Comparison of ENCODE assay signal across 20 cellular contexts in the genomic region with DNA sequence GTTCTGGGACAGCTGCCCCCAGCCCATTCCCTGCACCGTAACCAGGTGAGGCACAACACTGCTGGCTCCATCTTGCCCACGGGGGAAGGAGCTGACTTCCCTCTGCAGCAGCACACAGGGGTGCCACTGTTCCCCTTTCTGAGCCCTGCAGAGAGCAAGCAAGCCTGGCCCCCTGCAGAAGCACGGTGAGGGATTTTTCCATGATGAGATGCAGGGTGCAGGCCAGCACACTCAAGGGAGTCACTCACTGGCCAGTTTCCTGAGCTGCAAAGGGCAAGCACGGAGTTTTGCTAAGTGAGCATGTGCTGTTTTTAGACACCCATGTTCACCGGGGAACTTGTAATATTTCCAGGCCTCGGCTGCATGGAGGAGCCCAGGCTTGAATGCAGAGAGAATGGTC.
DNase-seq lines count a peak whose midpoint lies in the region; ATAC-seq and TF ChIP-seq lines count a peak whose summit lies in the region.
"Had no signal": no experiment of that assay in that cellular context is flagged by ENCODE, and none has a peak within 500 bp of the region (broad histone marks: within the 10 kb centered on the region; RNA-seq: fewer than 3 reads in every experiment).

No MANE protein-coding gene starts in this region.

- in situ Hi-C loops in GM13977 (cut with MboI; ENCODE audit: low pct_unique_long_range_greater_than_20kb, low sequenced_read_pairs, unreplicated experiment): no loop called here

- H3K36me3 Mint-ChIP-seq in activated naive CD8-positive, alpha-beta T cell: peaks cover 28% of the 10 kb centered on the region
- H3K36me3 Mint-ChIP-seq in activated naive CD8-positive, alpha-beta T cell treated with anti-CD3 and anti-CD28 coated beads for 36 hours: peaks cover 61% of the 10 kb centered on the region
- peaks cover 32% of the 10 kb centered on the region for H3K36me3 Mint-ChIP-seq in natural killer cell
- H3K36me3 Mint-ChIP-seq in activated CD8-positive, alpha-beta memory T cell treated with anti-CD3 and anti-CD28 coated beads, Interleukin-2, amount 10 ng/mL, durations not matched to agents 7 days and 5 days: peaks cover 82% of the 10 kb centered on the region

- H3K9me3 ChIP-seq in heart left ventricle (no peaks in the 10 kb centered on the region), aorta (ENCODE audit: control insufficient read depth, low read length) (no peaks in the 10 kb centered on the region)

- no peak for DNase-seq in activated naive CD8-positive, alpha-beta T cell treated with anti-CD3 and anti-CD28 coated beads for 36 hours
- DNase-seq in heart left ventricle: peak; percentile 34 to 79 (median 64)
- no peak for DNase-seq in natural killer cell
- no peak for DNase-seq in aorta
- no peak for DNase-seq in activated CD8-positive, alpha-beta memory T cell treated with anti-CD3 and anti-CD28 coated beads, Interleukin-2, amount 10 ng/mL, durations not matched to agents 7 days and 5 days
- no peak for DNase-seq in GM13977 (ENCODE audit: low spot score)
- no peak for DNase-seq in GM19238 (ENCODE audit: insufficient read length, low spot score)
- DNase-seq: 8988T, DMS79, Karpas-422, MM.1S, NCI-H1105, NCI-H1694, NCI-H2081 treated with DMSO at 0.1 percent for 48 hours, NCI-H510A, NCI-H774, SHP77 had no signal

- no peaks in the 10 kb centered on the region for H3K9me3 Mint-ChIP-seq in activated naive CD8-positive, alpha-beta T cell (ENCODE audit: low read depth)
- no peaks in the 10 kb centered on the region for H3K9me3 Mint-ChIP-seq in activated naive CD8-positive, alpha-beta T cell treated with anti-CD3 and anti-CD28 coated beads for 36 hours
- no peaks in the 10 kb centered on the region for H3K9me3 Mint-ChIP-seq in natural killer cell
- H3K9me3 Mint-ChIP-seq in activated CD8-positive, alpha-beta memory T cell treated with anti-CD3 and anti-CD28 coated beads, Interleukin-2, amount 10 ng/mL, durations not matched to agents 7 days and 5 days (ENCODE audit: low read depth): no peaks in the 10 kb centered on the region
- H3K9me3 Mint-ChIP-seq: CD14-positive monocyte had no signal

- WGBS in heart left ventricle, 4 donors: 54 to 64% (median 60%) methylated on average over 4 to 6 of the region's 6 CpGs
- 68 to 75% methylated on average over 6 of the region's 6 CpGs for WGBS in aorta, 2 donors

- TF ChIP-seq CTCF in heart left ventricle (IDR thresholded peaks at IDR 0.05) (no peak), natural killer cell (IDR thresholded peaks at IDR 0.05) (no peak), GM13977 (IDR thresholded peaks at IDR 0.05; ENCODE audit: extremely low read depth, insufficient read depth, missing control alignments) (no peak)

- H3K4me1 ChIP-seq in heart left ventricle (peaks cover 0 to 23% (median 4%) of the 10 kb centered on the region in 12 donors), aorta (ENCODE audit: control insufficient read depth in 1 of 2, insufficient read depth in 2 of 2, low read length in 2 of 2) (no peaks in the 10 kb centered on the region)

- H3K36me3 ChIP-seq in heart left ventricle (peaks cover 0 to 82% (median 28%) of the 10 kb centered on the region in 9 donors), aorta (ENCODE audit: control insufficient read depth in 1 of 2, insufficient read depth in 2 of 2, low read length in 1 of 2) (peaks cover 11 to 12% of the 10 kb centered on the region in 2 donors)

- CTCF ChIA-PET in activated CD8-positive, alpha-beta memory T cell treated with anti-CD3 and anti-CD28 coated beads, Interleukin-2, amount 10 ng/mL, durations not matched to agents 7 days and 5 days (lab: Charles Lee): interaction anchor here (2.4 kb wide), 1 partner anchor 10 kb away, joined by 5 read pairs; no protein-coding TSS in a partner anchor

- H3K4me1 Mint-ChIP-seq in activated naive CD8-positive, alpha-beta T cell (ENCODE audit: low read depth): peaks cover 3% of the 10 kb centered on the region
- no peaks in the 10 kb centered on the region for H3K4me1 Mint-ChIP-seq in activated naive CD8-positive, alpha-beta T cell treated with anti-CD3 and anti-CD28 coated beads for 36 hours
- peaks cover 34 to 41% of the 10 kb centered on the region in 2 donors for H3K4me1 Mint-ChIP-seq in natural killer cell
- peaks cover 4% of the 10 kb centered on the region for H3K4me1 Mint-ChIP-seq in activated CD8-positive, alpha-beta memory T cell treated with anti-CD3 and anti-CD28 coated beads, Interleukin-2, amount 10 ng/mL, durations not matched to agents 7 days and 5 days
- H3K4me1 Mint-ChIP-seq: CD14-positive monocyte had no signal

- no peak for TF ChIP-seq POLR2A in heart left ventricle (IDR thresholded peaks at IDR 0.05)

- no peak overlapping the region for H3K4me3 ChIP-seq in heart left ventricle
- H3K4me3 ChIP-seq in aorta (ENCODE audit: low read length in 2 of 2): no peak overlapping the region

- H3K27me3 Mint-ChIP-seq in activated naive CD8-positive, alpha-beta T cell: no peaks in the 10 kb centered on the region
- H3K27me3 Mint-ChIP-seq in activated naive CD8-positive, alpha-beta T cell treated with anti-CD3 and anti-CD28 coated beads for 36 hours: no peaks in the 10 kb centered on the region
- H3K27me3 Mint-ChIP-seq in natural killer cell (ENCODE audit: low read depth in 2 of 2): no peaks in the 10 kb centered on the region
- H3K27me3 Mint-ChIP-seq in activated CD8-positive, alpha-beta memory T cell treated with anti-CD3 and anti-CD28 coated beads, Interleukin-2, amount 10 ng/mL, durations not matched to agents 7 days and 5 days: no peaks in the 10 kb centered on the region

- peak overlapping the region in 6 of 12 donors; percentile 2 to 62 (median 44) for H3K27ac ChIP-seq in heart left ventricle
- H3K27ac ChIP-seq in aorta (ENCODE audit: low read depth in 1 of 2, low read length in 2 of 2): no peak overlapping the region
- H3K27ac ChIP-seq: HL-60 had no signal

- H3K27me3 ChIP-seq in heart left ventricle: no peaks in the 10 kb centered on the region
- no peaks in the 10 kb centered on the region for H3K27me3 ChIP-seq in aorta (ENCODE audit: control insufficient read depth in 1 of 2, insufficient read depth in 2 of 2, low read length in 1 of 2)

- intact Hi-C loops in heart left ventricle (cut with DNase I): no loop called here
- intact Hi-C loops in natural killer cell (cut with micrococcal nuclease): no loop called here
- intact Hi-C loops in aorta (cut with DNase I): no loop called here

- ATAC-seq in heart left ventricle (peak; percentile 90 to 95 (median 92)), natural killer cell (no peak), aorta (ENCODE audit: low FRiP score) (peak; percentile 10)
- ATAC-seq in activated CD8-positive, alpha-beta memory T cell treated with anti-CD3 and anti-CD28 coated beads, Interleukin-2, amount 10 ng/mL, durations not matched to agents 7 days and 5 days: no peak

- H3K4me3 Mint-ChIP-seq in activated naive CD8-positive, alpha-beta T cell: no peak overlapping the region
- H3K4me3 Mint-ChIP-seq in activated naive CD8-positive, alpha-beta T cell treated with anti-CD3 and anti-CD28 coated beads for 36 hours: no peak overlapping the region
- H3K4me3 Mint-ChIP-seq in natural killer cell: peak overlapping the region; percentile 42
- H3K4me3 Mint-ChIP-seq in activated CD8-positive, alpha-beta memory T cell treated with anti-CD3 and anti-CD28 coated beads, Interleukin-2, amount 10 ng/mL, durations not matched to agents 7 days and 5 days: no peak overlapping the region
- H3K4me3 Mint-ChIP-seq: CD14-positive monocyte had no signal

- peak overlapping the region; percentile 25 for H3K27ac Mint-ChIP-seq in activated naive CD8-positive, alpha-beta T cell
- no peak overlapping the region for H3K27ac Mint-ChIP-seq in activated naive CD8-positive, alpha-beta T cell treated with anti-CD3 and anti-CD28 coated beads for 36 hours
- peak overlapping the region in 1 of 2 donors; percentile 84 for H3K27ac Mint-ChIP-seq in natural killer cell
- no peak overlapping the region for H3K27ac Mint-ChIP-seq in activated CD8-positive, alpha-beta memory T cell treated with anti-CD3 and anti-CD28 coated beads, Interleukin-2, amount 10 ng/mL, durations not matched to agents 7 days and 5 days

Comparison
In these comparisons a context has a peak if more than half of its experiments do, and no peak if none do; other contexts are left out.
1. DNase-seq: peak in heart left ventricle (5 of 5); none in activated naive CD8-positive, alpha-beta T cell treated with anti-CD3 and anti-CD28 coated beads for 36 hours (single experiment), natural killer cell (single experiment), aorta (0 of 2), activated CD8-positive, alpha-beta memory T cell treated with anti-CD3 and anti-CD28 coated beads, Interleukin-2, amount 10 ng/mL, durations not matched to agents 7 days and 5 days (single experiment), GM13977 (single experiment) and GM19238 (single experiment).
2. ATAC-seq: peak in heart left ventricle (4 of 4) and aorta (single experiment); none in natural killer cell (0 of 3) and activated CD8-positive, alpha-beta memory T cell treated with anti-CD3 and anti-CD28 coated beads, Interleukin-2, amount 10 ng/mL, durations not matched to agents 7 days and 5 days (single experiment).